15 cellular contexts compared by ENCODE assay signal in genomic region chr9:7405924-7406604, GRCh38.
DNase-seq lines count a peak whose midpoint lies in the region; ATAC-seq and TF ChIP-seq lines count a peak whose summit lies in the region.
"Had no signal": no experiment of that assay in that cellular context is flagged by ENCODE, and none has a peak within 500 bp of the region (broad histone marks: within the 10 kb centered on the region; RNA-seq: fewer than 3 reads in every experiment).

No MANE protein-coding gene starts in this region.

- no peak overlapping the region for H3K27ac ChIP-seq in right atrium auricular region
- H3K27ac ChIP-seq: left ventricle myocardium inferior, suprapubic skin had no signal

- H3K4me3 Mint-ChIP-seq in activated T-helper 17 cell treated with anti-CD3 and anti-CD28 coated beads, Interleukin-2, amount 50 U/mL, for 72 hours: no peak overlapping the region
- H3K4me3 Mint-ChIP-seq in endothelial cell (ENCODE audit: unreplicated experiment): no peak overlapping the region
- H3K4me3 Mint-ChIP-seq: CD8-positive, alpha-beta memory T cell had no signal

- H3K27me3 ChIP-seq in right atrium auricular region: no peaks in the 10 kb centered on the region
- H3K27me3 ChIP-seq: suprapubic skin had no signal

- no peaks in the 10 kb centered on the region for H3K36me3 ChIP-seq in right atrium auricular region
- H3K36me3 ChIP-seq: left ventricle myocardium inferior, suprapubic skin had no signal

- peaks cover 12% of the 10 kb centered on the region for H3K27me3 Mint-ChIP-seq in activated T-helper 17 cell treated with anti-CD3 and anti-CD28 coated beads, Interleukin-2, amount 50 U/mL, for 72 hours
- no peaks in the 10 kb centered on the region for H3K27me3 Mint-ChIP-seq in endothelial cell (ENCODE audit: unreplicated experiment)

- no peak overlapping the region for H3K27ac Mint-ChIP-seq in activated T-helper 17 cell treated with anti-CD3 and anti-CD28 coated beads, Interleukin-2, amount 50 U/mL, for 72 hours
- no peak overlapping the region for H3K27ac Mint-ChIP-seq in endothelial cell (ENCODE audit: unreplicated experiment)
- H3K27ac Mint-ChIP-seq: CD8-positive, alpha-beta memory T cell had no signal

- no peaks in the 10 kb centered on the region for H3K4me1 Mint-ChIP-seq in activated T-helper 17 cell treated with anti-CD3 and anti-CD28 coated beads, Interleukin-2, amount 50 U/mL, for 72 hours
- H3K4me1 Mint-ChIP-seq in endothelial cell (ENCODE audit: unreplicated experiment): no peaks in the 10 kb centered on the region
- H3K4me1 Mint-ChIP-seq: CD8-positive, alpha-beta memory T cell had no signal

- TF ChIP-seq CTCF in right atrium auricular region (IDR thresholded peaks at IDR 0.05) (no peak), endothelial cell (IDR thresholded peaks at IDR 0.05; ENCODE audit: unreplicated experiment) (no peak)

- peak; percentile 86 for ATAC-seq in GM18861 (IDR thresholded peaks at IDR 0.05; ENCODE audit: unreplicated experiment)
- ATAC-seq in GM21515 (IDR thresholded peaks at IDR 0.05; ENCODE audit: unreplicated experiment): peak; percentile 89
- ATAC-seq in HG03060 (IDR thresholded peaks at IDR 0.05; ENCODE audit: low read depth, unreplicated experiment): peak; percentile 93
- ATAC-seq in activated T-helper 17 cell treated with anti-CD3 and anti-CD28 coated beads, Interleukin-2, amount 50 U/mL, for 72 hours (replicated peaks): peak; percentile 63

- no peaks in the 10 kb centered on the region for H3K4me1 ChIP-seq in right atrium auricular region
- H3K4me1 ChIP-seq: suprapubic skin had no signal

- H3K4me3 ChIP-seq in right atrium auricular region: no peak overlapping the region
- H3K4me3 ChIP-seq: left ventricle myocardium inferior, suprapubic skin had no signal

- DNase-seq in right atrium auricular region (ENCODE audit: low spot score) (no peak), islet precursor cell (no peak), NCI-H146 (lab: John Stamatoyannopoulos, UW) (no peak), endothelial cell (ENCODE audit: low spot score) (no peak)
- DNase-seq: CD8-positive, alpha-beta memory T cell; glutamatergic neuron; left ventricle myocardium inferior; NCI-H510A; nucleus accumbens; stimulated activated CD4-positive, alpha-beta T cell treated with anti-CD3 and anti-CD28 coated beads, Interleukin-2, amount 100 ng/mL, for 24 hours had no signal

- H3K9me3 Mint-ChIP-seq in activated T-helper 17 cell treated with anti-CD3 and anti-CD28 coated beads, Interleukin-2, amount 50 U/mL, for 72 hours: no peaks in the 10 kb centered on the region
- no peaks in the 10 kb centered on the region for H3K9me3 Mint-ChIP-seq in endothelial cell (ENCODE audit: unreplicated experiment)

- H3K36me3 Mint-ChIP-seq in activated T-helper 17 cell treated with anti-CD3 and anti-CD28 coated beads, Interleukin-2, amount 50 U/mL, for 72 hours (ENCODE audit: low read depth): no peaks in the 10 kb centered on the region
- H3K36me3 Mint-ChIP-seq in endothelial cell (ENCODE audit: low read depth, unreplicated experiment): no peaks in the 10 kb centered on the region
- H3K36me3 Mint-ChIP-seq: CD8-positive, alpha-beta memory T cell had no signal

- H3K9me3 ChIP-seq in right atrium auricular region: no peaks in the 10 kb centered on the region
- H3K9me3 ChIP-seq: left ventricle myocardium inferior, suprapubic skin had no signal
